ENCODE assay signal across 9 cellular contexts in genomic region chr1:96723372-96723771, GRCh38. TPM values are rescaled to one million over a fixed set of nuclear protein-coding genes. Genes with fewer than 3 reads are reported as not detected.
DNase-seq lines count a peak whose midpoint lies in the region; ATAC-seq and TF ChIP-seq lines count a peak whose summit lies in the region.
"Had no signal": no experiment of that assay in that cellular context is flagged by ENCODE, and none has a peak within 500 bp of the region (broad histone marks: within the 10 kb centered on the region; RNA-seq: fewer than 3 reads in every experiment).

No MANE protein-coding gene starts in this region.

- no peak for ATAC-seq in gastrocnemius medialis
- no peak for ATAC-seq in HG02678 (IDR thresholded peaks at IDR 0.05; ENCODE audit: unreplicated experiment)
- no peak for ATAC-seq in left colon

- peaks cover 20 to 21% of the 10 kb centered on the region in 2 donors for H3K4me1 ChIP-seq in gastrocnemius medialis

- DNase-seq in H7 (no peak), SK-N-MC (ENCODE audit: low read depth, low spot score) (no peak), fibroblast of peridontal ligament (ENCODE audit: extremely low read depth) (peak; percentile 28), gastrocnemius medialis (no peak), NCI-H2227 (lab: John Stamatoyannopoulos, UW; ENCODE audit: unreplicated experiment) (no peak), left colon (no peak), ACHN (no peak)
- DNase-seq: activated CD4-positive, alpha-beta T cell treated with anti-CD3 and anti-CD28 coated beads for 1 hour had no signal

- H3K9ac ChIP-seq in SK-N-MC (ENCODE audit: insufficient read length), result peak overlapping the region; percentile 99

- H3K27ac ChIP-seq in SK-N-MC (no peak overlapping the region; the same call in 1 of the 2 replicates), gastrocnemius medialis (peak overlapping the region; percentile 96 to 98 (median 97))

- intact Hi-C loops in gastrocnemius medialis (cut with DNase I; ENCODE audit: low total_unique reads), result loop anchor here (5.0 kb wide), 1 partner anchor 126 kb away; no protein-coding TSS in a partner anchor
- intact Hi-C loops in left colon (cut with DNase I, micrococcal nuclease), result no loop called here

- H3K9me3 ChIP-seq in SK-N-MC (ENCODE audit: low read depth, low read length) (peaks cover 15% of the 10 kb centered on the region; the same call in 1 of the 2 replicates), gastrocnemius medialis (no peaks in the 10 kb centered on the region)

- in situ Hi-C loops in gastrocnemius medialis (cut with MboI; ENCODE audit: low sequenced_read_pairs in 4 of 4) (no loop called here), ACHN (cut with HindIII; ENCODE audit: low pct_ligation_motif_present, low pct_unique_long_range_greater_than_20kb, low sequenced_read_pairs) (no loop called here)

- no peak for TF ChIP-seq CTCF in gastrocnemius medialis (IDR thresholded peaks at IDR 0.05 in 4 of 5, conservative IDR thresholded peaks at IDR 0.05 in 1 of 5)

- H3K27me3 ChIP-seq in H7 (ENCODE audit: control insufficient read depth, insufficient read depth, low read length), result no peaks in the 10 kb centered on the region
- H3K27me3 ChIP-seq in gastrocnemius medialis, result no peaks in the 10 kb centered on the region

- H3K36me3 ChIP-seq in H7 (replicated peaks; ENCODE audit: control insufficient read depth, insufficient read depth, low read length), result peaks cover 4% of the 10 kb centered on the region
- peaks cover 59% of the 10 kb centered on the region for H3K36me3 ChIP-seq in SK-N-MC (ENCODE audit: insufficient read depth, low read length)
- no peaks in the 10 kb centered on the region for H3K36me3 ChIP-seq in gastrocnemius medialis

- TF ChIP-seq POLR2A in gastrocnemius medialis (IDR thresholded peaks at IDR 0.05), result no peak

- H3K4me3 ChIP-seq in H7 (ENCODE audit: insufficient read depth, low read depth, low read length) (peak overlapping the region; percentile 86; the same call in 1 of the 2 replicates), SK-N-MC (peak overlapping the region; percentile 91), gastrocnemius medialis (peak overlapping the region; percentile 91 to 99 (median 97))

RNA-seq across cellular contexts. Expression of gene PTBP2, which starts 1.8 kb away (rescaled TPM):
- 88.5 and 123 TPM in 2 replicates for total RNA-seq in H7 (2014; rRNA removed; shearing (Covaris generic))
- 10 to 100 TPM; 21.4 to 33.0 (median 26.5) TPM for total RNA-seq in gastrocnemius medialis
- total RNA-seq in left colon, result 10 to 100 TPM in 1 of 2 donors, 1 to 10 TPM in 1; 9.8 to 15.9 TPM
